ENCODE assay signal across 1 cellular context in the genomic region with DNA sequence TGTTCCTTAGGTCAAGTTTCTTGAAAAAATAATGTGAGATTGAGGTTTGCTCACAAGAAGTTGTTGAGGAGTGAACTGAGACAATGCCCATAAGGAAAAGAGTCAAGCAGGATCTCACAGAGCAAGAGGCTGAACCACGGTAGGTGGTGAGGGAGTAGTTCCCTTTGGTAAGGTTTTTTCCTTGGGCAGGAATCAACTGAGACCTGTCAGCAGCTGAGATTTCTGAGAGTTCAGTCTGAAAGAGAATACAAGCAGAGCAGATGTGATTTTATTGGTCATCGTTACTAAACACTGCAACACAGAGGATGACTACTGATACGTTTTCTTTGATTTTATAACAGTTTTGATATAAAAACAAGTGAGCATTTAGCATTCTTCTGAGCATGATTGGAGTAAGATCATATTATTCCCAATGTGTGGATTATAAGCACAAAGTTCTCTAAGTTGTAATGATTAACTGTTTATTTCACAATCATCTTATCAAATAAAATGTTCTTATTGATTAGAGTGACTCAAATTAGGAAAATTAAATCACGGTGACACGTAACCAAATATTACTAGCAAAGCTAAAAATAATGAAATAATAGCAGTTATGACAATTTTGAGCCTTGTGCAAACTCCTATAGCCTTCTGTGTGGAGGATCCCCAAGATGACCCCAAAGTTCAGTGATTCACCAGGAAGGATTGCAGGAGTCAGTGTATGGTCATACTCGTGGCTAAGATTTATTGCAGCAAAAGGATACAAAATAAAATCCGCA.
TF ChIP-seq lines count a peak whose summit lies in the region.

No MANE protein-coding gene starts in this region.

TF ChIP-seq in SK-N-SH, 30 proteins besides CTCF, POLR2A, EP300 and RAD21 (continued from another document):
- TF ChIP-seq, protein P1, sequence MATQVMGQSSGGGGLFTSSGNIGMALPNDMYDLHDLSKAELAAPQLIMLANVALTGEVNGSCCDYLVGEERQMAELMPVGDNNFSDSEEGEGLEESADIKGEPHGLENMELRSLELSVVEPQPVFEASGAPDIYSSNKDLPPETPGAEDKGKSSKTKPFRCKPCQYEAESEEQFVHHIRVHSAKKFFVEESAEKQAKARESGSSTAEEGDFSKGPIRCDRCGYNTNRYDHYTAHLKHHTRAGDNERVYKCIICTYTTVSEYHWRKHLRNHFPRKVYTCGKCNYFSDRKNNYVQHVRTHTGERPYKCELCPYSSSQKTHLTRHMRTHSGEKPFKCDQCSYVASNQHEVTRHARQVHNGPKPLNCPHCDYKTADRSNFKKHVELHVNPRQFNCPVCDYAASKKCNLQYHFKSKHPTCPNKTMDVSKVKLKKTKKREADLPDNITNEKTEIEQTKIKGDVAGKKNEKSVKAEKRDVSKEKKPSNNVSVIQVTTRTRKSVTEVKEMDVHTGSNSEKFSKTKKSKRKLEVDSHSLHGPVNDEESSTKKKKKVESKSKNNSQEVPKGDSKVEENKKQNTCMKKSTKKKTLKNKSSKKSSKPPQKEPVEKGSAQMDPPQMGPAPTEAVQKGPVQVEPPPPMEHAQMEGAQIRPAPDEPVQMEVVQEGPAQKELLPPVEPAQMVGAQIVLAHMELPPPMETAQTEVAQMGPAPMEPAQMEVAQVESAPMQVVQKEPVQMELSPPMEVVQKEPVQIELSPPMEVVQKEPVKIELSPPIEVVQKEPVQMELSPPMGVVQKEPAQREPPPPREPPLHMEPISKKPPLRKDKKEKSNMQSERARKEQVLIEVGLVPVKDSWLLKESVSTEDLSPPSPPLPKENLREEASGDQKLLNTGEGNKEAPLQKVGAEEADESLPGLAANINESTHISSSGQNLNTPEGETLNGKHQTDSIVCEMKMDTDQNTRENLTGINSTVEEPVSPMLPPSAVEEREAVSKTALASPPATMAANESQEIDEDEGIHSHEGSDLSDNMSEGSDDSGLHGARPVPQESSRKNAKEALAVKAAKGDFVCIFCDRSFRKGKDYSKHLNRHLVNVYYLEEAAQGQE (IDR thresholded peaks at IDR 0.05; ENCODE audit: low read depth, low read length) = no peak
- TF ChIP-seq ELF1 (IDR thresholded peaks at IDR 0.05) = no peak
- TF ChIP-seq, protein P2, sequence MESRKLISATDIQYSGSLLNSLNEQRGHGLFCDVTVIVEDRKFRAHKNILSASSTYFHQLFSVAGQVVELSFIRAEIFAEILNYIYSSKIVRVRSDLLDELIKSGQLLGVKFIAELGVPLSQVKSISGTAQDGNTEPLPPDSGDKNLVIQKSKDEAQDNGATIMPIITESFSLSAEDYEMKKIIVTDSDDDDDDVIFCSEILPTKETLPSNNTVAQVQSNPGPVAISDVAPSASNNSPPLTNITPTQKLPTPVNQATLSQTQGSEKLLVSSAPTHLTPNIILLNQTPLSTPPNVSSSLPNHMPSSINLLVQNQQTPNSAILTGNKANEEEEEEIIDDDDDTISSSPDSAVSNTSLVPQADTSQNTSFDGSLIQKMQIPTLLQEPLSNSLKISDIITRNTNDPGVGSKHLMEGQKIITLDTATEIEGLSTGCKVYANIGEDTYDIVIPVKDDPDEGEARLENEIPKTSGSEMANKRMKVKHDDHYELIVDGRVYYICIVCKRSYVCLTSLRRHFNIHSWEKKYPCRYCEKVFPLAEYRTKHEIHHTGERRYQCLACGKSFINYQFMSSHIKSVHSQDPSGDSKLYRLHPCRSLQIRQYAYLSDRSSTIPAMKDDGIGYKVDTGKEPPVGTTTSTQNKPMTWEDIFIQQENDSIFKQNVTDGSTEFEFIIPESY (IDR thresholded peaks at IDR 0.05; ENCODE audit: borderline replicate concordance, low read depth) = no peak
- TF ChIP-seq NRF1 (IDR thresholded peaks at IDR 0.05; ENCODE audit: low read depth, low read length) = no peak
- no peak for TF ChIP-seq RXRA (IDR thresholded peaks at IDR 0.05; ENCODE audit: borderline replicate concordance, low read depth)
- TF ChIP-seq RFX5 (IDR thresholded peaks at IDR 0.05; ENCODE audit: low read length) = no peak
